Comparison of ENCODE assay signal across 19 cellular contexts in the genomic region with DNA sequence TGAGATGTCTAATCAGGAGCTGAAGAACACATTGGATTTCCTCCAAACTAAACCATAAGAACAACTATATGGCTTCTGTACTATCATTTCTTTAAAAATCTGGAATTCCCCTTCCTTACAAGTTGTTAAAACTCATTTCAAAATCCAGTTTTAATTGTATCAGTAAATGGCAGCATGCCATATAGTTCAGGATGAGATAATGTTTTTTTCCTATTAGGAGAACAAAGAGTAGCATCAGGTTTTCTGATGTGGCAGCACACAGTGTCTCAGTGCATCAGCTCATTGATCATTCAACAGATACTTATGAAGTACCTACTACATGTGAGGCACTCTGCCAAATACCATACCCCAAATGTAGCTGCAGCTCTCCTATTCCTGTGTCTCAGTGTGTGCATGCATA.
"Had no signal": no experiment of that assay in that cellular context is flagged by ENCODE, and none has a peak within 500 bp of the region (broad histone marks: within the 10 kb centered on the region; RNA-seq: fewer than 3 reads in every experiment).

No MANE protein-coding gene starts in this region.

- H3K27me3 ChIP-seq: neural progenitor cell, right lobe of liver, suprapubic skin, transverse colon, upper lobe of right lung, uterus had no signal

- H3K4me3 ChIP-seq: coronary artery, neural progenitor cell, right lobe of liver, suprapubic skin, transverse colon, upper lobe of right lung, uterus had no signal

- H3K9me3 Mint-ChIP-seq: effector memory CD8-positive, alpha-beta T cell; naive thymus-derived CD4-positive, alpha-beta T cell; nephron; neural progenitor cell; stimulated activated naive B cell treated with anti-CD40 and anti-IgM and Interleukin-4, amounts not matched to agents 10 μg/mL and 1 μg/mL and 100 μg/mL, for 72 hours; stimulated activated naive CD8-positive, alpha-beta T cell treated with anti-CD3 and anti-CD28 coated beads, Interleukin-15, Interleukin-2, amounts not matched to agents 100 ng/mL and 50 ng/mL, for 24 hours had no signal

- H3K4me1 Mint-ChIP-seq: naive thymus-derived CD4-positive, alpha-beta T cell; stimulated activated naive B cell treated with anti-CD40 and anti-IgM and Interleukin-4, amounts not matched to agents 10 μg/mL and 1 μg/mL and 100 μg/mL, for 72 hours had no signal

- H3K9ac ChIP-seq: neural progenitor cell, parathyroid adenoma had no signal

- H3K27ac Mint-ChIP-seq: effector memory CD8-positive, alpha-beta T cell; naive thymus-derived CD4-positive, alpha-beta T cell; nephron; neural progenitor cell; progenitor cell of endocrine pancreas; stimulated activated naive B cell treated with anti-CD40 and anti-IgM and Interleukin-4, amounts not matched to agents 10 μg/mL and 1 μg/mL and 100 μg/mL, for 72 hours; stimulated activated naive CD8-positive, alpha-beta T cell treated with anti-CD3 and anti-CD28 coated beads, Interleukin-15, Interleukin-2, amounts not matched to agents 100 ng/mL and 50 ng/mL, for 24 hours had no signal

- H3K36me3 Mint-ChIP-seq: naive thymus-derived CD4-positive, alpha-beta T cell; stimulated activated naive B cell treated with anti-CD40 and anti-IgM and Interleukin-4, amounts not matched to agents 10 μg/mL and 1 μg/mL and 100 μg/mL, for 72 hours had no signal

- H3K4me1 ChIP-seq: parathyroid adenoma, right lobe of liver, suprapubic skin, transverse colon, upper lobe of right lung, uterus had no signal

- ATAC-seq: effector memory CD8-positive, alpha-beta T cell; naive thymus-derived CD4-positive, alpha-beta T cell; stimulated activated naive B cell treated with anti-CD40 and anti-IgM and Interleukin-4, amounts not matched to agents 10 μg/mL and 1 μg/mL and 100 μg/mL, for 72 hours; upper lobe of right lung had no signal

- H3K27ac ChIP-seq: coronary artery, neural progenitor cell, parathyroid adenoma, right lobe of liver, suprapubic skin, transverse colon, upper lobe of right lung, uterus had no signal

- DNase-seq: effector memory CD8-positive, alpha-beta T cell; mammary epithelial cell; mesendoderm; midbrain; naive thymus-derived CD4-positive, alpha-beta T cell; right lobe of liver; stimulated activated CD4-positive, alpha-beta T cell treated with anti-CD3 and anti-CD28 coated beads, Interleukin-15, amount 100 ng/mL, for 24 hours; stimulated activated CD4-positive, alpha-beta T cell treated with anti-CD3 and anti-CD28 coated beads, Interleukin-2, amount 100 ng/mL, for 48 hours; stimulated activated naive B cell treated with anti-CD40 and anti-IgM and Interleukin-4, amounts not matched to agents 10 μg/mL and 1 μg/mL and 100 μg/mL, for 72 hours; transverse colon; upper lobe of right lung; uterus had no signal

- H3K9me3 ChIP-seq: right lobe of liver, suprapubic skin, transverse colon, upper lobe of right lung, uterus had no signal

- H3K4me3 Mint-ChIP-seq: effector memory CD8-positive, alpha-beta T cell; naive thymus-derived CD4-positive, alpha-beta T cell; nephron; neural progenitor cell; stimulated activated naive B cell treated with anti-CD40 and anti-IgM and Interleukin-4, amounts not matched to agents 10 μg/mL and 1 μg/mL and 100 μg/mL, for 72 hours; stimulated activated naive CD8-positive, alpha-beta T cell treated with anti-CD3 and anti-CD28 coated beads, Interleukin-15, Interleukin-2, amounts not matched to agents 100 ng/mL and 50 ng/mL, for 24 hours had no signal

- H3K36me3 ChIP-seq: neural progenitor cell, right lobe of liver, transverse colon, uterus had no signal

- H3K27me3 Mint-ChIP-seq: progenitor cell of endocrine pancreas; stimulated activated naive B cell treated with anti-CD40 and anti-IgM and Interleukin-4, amounts not matched to agents 10 μg/mL and 1 μg/mL and 100 μg/mL, for 72 hours had no signal
